ENCODE assay signal across 14 cellular contexts in the genomic region with DNA sequence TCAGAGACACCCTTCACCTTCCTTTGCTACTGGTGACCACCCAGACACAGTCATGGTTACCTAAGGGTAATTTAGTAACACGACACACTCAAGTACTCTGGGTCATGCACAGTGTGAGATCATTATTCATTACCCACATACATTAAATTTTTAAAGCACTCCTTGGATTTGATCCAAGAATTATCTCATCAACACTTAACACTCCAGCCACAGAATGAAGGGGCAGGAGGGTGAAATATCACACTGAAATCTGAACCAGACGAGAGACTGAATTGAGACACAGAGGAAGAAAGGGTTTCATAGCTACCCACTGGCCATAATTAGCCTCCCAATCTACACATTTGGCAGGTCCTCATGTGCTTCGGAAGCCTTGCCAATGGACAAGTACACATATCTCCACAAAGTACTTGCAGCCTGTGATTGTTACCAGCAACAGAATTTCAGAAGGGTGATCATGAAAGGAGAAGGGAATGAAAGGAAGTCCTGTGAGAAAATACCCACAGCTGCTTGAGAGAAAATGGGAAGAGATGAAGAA.
DNase-seq lines count a peak whose midpoint lies in the region; ATAC-seq and TF ChIP-seq lines count a peak whose summit lies in the region.
"Had no signal": no experiment of that assay in that cellular context is flagged by ENCODE, and none has a peak within 500 bp of the region (broad histone marks: within the 10 kb centered on the region; RNA-seq: fewer than 3 reads in every experiment).

No MANE protein-coding gene starts in this region.

- POLR2A ChIA-PET in CD4-positive, alpha-beta T cell (lab: Charles Lee), result no interaction called here

- H3K4me1 Mint-ChIP-seq in CD4-positive, alpha-beta T cell (ENCODE audit: low read depth), result no peaks in the 10 kb centered on the region
- H3K4me1 Mint-ChIP-seq: CD8-positive, alpha-beta memory T cell; neural crest cell had no signal

- H3K4me1 ChIP-seq in RWPE2 (ENCODE audit: insufficient read depth, poor library complexity, severe bottlenecking), result peaks cover 29% of the 10 kb centered on the region

- DNase-seq in Daoy (ENCODE audit: low read depth) (peak; percentile 91), NCI-H1417 treated with DMSO at 0.1 percent for 48 hours (lab: John Stamatoyannopoulos, UW) (peak; percentile 55), RWPE2 (ENCODE audit: low spot score) (no peak), iPS-NIHi11 (ENCODE audit: low spot score) (peak; percentile 14), ecto neural progenitor cell (ENCODE audit: low spot score) (no peak), AG08396 (ENCODE audit: low spot score) (no peak)
- no peak for DNase-seq in CD4-positive, alpha-beta T cell
- DNase-seq: activated CD8-positive, alpha-beta memory T cell treated with anti-CD3 and anti-CD28 coated beads, Interleukin-2, amount 50 U/mL, for 4 hours; CD8-positive, alpha-beta memory T cell; Kasumi-1; stimulated activated CD4-positive, alpha-beta T cell treated with anti-CD3 and anti-CD28 coated beads, Interleukin-15, amount 100 ng/mL, for 24 hours had no signal

- no peaks in the 10 kb centered on the region for H3K36me3 Mint-ChIP-seq in CD4-positive, alpha-beta T cell (ENCODE audit: low read depth)
- H3K36me3 Mint-ChIP-seq: CD8-positive, alpha-beta memory T cell had no signal

- H3K36me3 ChIP-seq in RWPE2 (ENCODE audit: low read depth), result no peaks in the 10 kb centered on the region

- no peak for TF ChIP-seq CTCF in RWPE2 (IDR thresholded peaks at IDR 0.05; ENCODE audit: poor library complexity, severe bottlenecking)
- no peak for TF ChIP-seq CTCF in CD4-positive, alpha-beta T cell (IDR thresholded peaks at IDR 0.05)

- H3K4me3 ChIP-seq in RWPE2 (ENCODE audit: severe bottlenecking), result no peak overlapping the region

- CTCF ChIA-PET in CD4-positive, alpha-beta T cell (lab: Charles Lee), result no interaction called here

- intact Hi-C loops in CD4-positive, alpha-beta T cell (cut with DNase I, micrococcal nuclease), result no loop called here

- no peak overlapping the region for H3K27ac ChIP-seq in RWPE2 (ENCODE audit: poor library complexity, severe bottlenecking)
- no peak overlapping the region for H3K27ac ChIP-seq in CD4-positive, alpha-beta T cell (ENCODE audit: low read depth, low read length)

- no peaks in the 10 kb centered on the region for H3K27me3 Mint-ChIP-seq in CD4-positive, alpha-beta T cell
- H3K27me3 Mint-ChIP-seq: CD8-positive, alpha-beta memory T cell had no signal

- ATAC-seq in RWPE2 (ENCODE audit: low read depth) (peak; percentile 63), SK-N-SH treated with all-trans-retinoic acid at 6 μM for 48 hours (no peak)
- no peak for ATAC-seq in CD4-positive, alpha-beta T cell (ENCODE audit: poor library complexity)
- ATAC-seq: esophagus mucosa had no signal

- H3K9me3 ChIP-seq in RWPE2 (ENCODE audit: severe bottlenecking), result no peaks in the 10 kb centered on the region
- no peaks in the 10 kb centered on the region for H3K9me3 ChIP-seq in CD4-positive, alpha-beta T cell (ENCODE audit: control insufficient read depth, low read length)

- peaks cover 3% of the 10 kb centered on the region for H3K9me3 Mint-ChIP-seq in CD4-positive, alpha-beta T cell
- H3K9me3 Mint-ChIP-seq: neural crest cell had no signal

- no peak overlapping the region for H3K4me3 Mint-ChIP-seq in CD4-positive, alpha-beta T cell
- H3K4me3 Mint-ChIP-seq: CD8-positive, alpha-beta memory T cell; neural crest cell had no signal

- no peak overlapping the region for H3K27ac Mint-ChIP-seq in CD4-positive, alpha-beta T cell
- H3K27ac Mint-ChIP-seq: CD8-positive, alpha-beta memory T cell had no signal

- H3K27me3 ChIP-seq in RWPE2 (ENCODE audit: insufficient read depth, poor library complexity, severe bottlenecking), result no peaks in the 10 kb centered on the region
- H3K27me3 ChIP-seq in CD4-positive, alpha-beta T cell (ENCODE audit: control insufficient read depth, insufficient read depth, low read length), result no peaks in the 10 kb centered on the region

TF ChIP-seq in SK-N-SH treated with all-trans-retinoic acid at 6 μM for 48 hours, 23 proteins besides CTCF, POLR2A, EP300 and RAD21:
- TF ChIP-seq, protein P1, sequence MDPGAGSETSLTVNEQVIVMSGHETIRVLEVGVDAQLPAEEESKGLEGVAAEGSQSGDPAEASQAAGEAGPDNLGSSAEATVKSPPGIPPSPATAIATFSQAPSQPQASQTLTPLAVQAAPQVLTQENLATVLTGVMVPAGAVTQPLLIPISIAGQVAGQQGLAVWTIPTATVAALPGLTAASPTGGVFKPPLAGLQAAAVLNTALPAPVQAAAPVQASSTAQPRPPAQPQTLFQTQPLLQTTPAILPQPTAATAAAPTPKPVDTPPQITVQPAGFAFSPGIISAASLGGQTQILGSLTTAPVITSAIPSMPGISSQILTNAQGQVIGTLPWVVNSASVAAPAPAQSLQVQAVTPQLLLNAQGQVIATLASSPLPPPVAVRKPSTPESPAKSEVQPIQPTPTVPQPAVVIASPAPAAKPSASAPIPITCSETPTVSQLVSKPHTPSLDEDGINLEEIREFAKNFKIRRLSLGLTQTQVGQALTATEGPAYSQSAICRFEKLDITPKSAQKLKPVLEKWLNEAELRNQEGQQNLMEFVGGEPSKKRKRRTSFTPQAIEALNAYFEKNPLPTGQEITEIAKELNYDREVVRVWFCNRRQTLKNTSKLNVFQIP (CRISPR knock-in tag; IDR thresholded peaks at IDR 0.05; ENCODE audit: borderline replicate concordance, low read depth), result no peak
- TF ChIP-seq ZFP3 (CRISPR knock-in tag; IDR thresholded peaks at IDR 0.05) (no peak), ESRRG (CRISPR knock-in tag; IDR thresholded peaks at IDR 0.05) (no peak), ISL1 (CRISPR knock-in tag; IDR thresholded peaks at IDR 0.05) (no peak), ZNF70 (CRISPR knock-in tag; IDR thresholded peaks at IDR 0.05) (no peak), TOX (CRISPR knock-in tag; IDR thresholded peaks at IDR 0.05; ENCODE audit: borderline replicate concordance) (no peak), ZC3H10 (CRISPR knock-in tag; IDR thresholded peaks at IDR 0.05) (no peak), CSDC2 (CRISPR knock-in tag; IDR thresholded peaks at IDR 0.05) (no peak), ARNTL (CRISPR knock-in tag; IDR thresholded peaks at IDR 0.05; ENCODE audit: borderline replicate concordance, low read depth) (no peak), ZFP30 (CRISPR knock-in tag; IDR thresholded peaks at IDR 0.05) (no peak), RARB (CRISPR knock-in tag; IDR thresholded peaks at IDR 0.05) (no peak), SNAI2 (CRISPR knock-in tag; IDR thresholded peaks at IDR 0.05) (no peak), BACH2 (CRISPR knock-in tag; IDR thresholded peaks at IDR 0.05; ENCODE audit: borderline replicate concordance) (no peak), OSR1 (CRISPR knock-in tag; IDR thresholded peaks at IDR 0.05) (no peak), TCF4 (CRISPR knock-in tag; IDR thresholded peaks at IDR 0.05; ENCODE audit: borderline replicate concordance) (no peak)
- TF ChIP-seq, protein P2, sequence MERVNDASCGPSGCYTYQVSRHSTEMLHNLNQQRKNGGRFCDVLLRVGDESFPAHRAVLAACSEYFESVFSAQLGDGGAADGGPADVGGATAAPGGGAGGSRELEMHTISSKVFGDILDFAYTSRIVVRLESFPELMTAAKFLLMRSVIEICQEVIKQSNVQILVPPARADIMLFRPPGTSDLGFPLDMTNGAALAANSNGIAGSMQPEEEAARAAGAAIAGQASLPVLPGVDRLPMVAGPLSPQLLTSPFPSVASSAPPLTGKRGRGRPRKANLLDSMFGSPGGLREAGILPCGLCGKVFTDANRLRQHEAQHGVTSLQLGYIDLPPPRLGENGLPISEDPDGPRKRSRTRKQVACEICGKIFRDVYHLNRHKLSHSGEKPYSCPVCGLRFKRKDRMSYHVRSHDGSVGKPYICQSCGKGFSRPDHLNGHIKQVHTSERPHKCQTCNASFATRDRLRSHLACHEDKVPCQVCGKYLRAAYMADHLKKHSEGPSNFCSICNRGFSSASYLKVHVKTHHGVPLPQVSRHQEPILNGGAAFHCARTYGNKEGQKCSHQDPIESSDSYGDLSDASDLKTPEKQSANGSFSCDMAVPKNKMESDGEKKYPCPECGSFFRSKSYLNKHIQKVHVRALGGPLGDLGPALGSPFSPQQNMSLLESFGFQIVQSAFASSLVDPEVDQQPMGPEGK (CRISPR knock-in tag; IDR thresholded peaks at IDR 0.05; ENCODE audit: borderline replicate concordance), result no peak
TF ChIP-seq in SK-N-SH treated with all-trans-retinoic acid at 6 μM for 48 hours: peak in this region for 0.

Comparison
In these comparisons a context has a peak if more than half of its experiments do, and no peak if none do; other contexts are left out.
1. DNase-seq: peak in Daoy (single experiment), NCI-H1417 treated with DMSO at 0.1 percent for 48 hours (single experiment) and iPS-NIHi11 (single experiment); none in RWPE2 (single experiment), CD4-positive, alpha-beta T cell (0 of 10), ecto neural progenitor cell (single experiment) and AG08396 (single experiment).